Comparison of ENCODE assay signal across 8 cellular contexts in genomic region chr15:34101366-34102174, GRCh38. TPM values are rescaled to one million over a fixed set of nuclear protein-coding genes. Genes with fewer than 3 reads are reported as not detected.
DNase-seq lines count a peak whose midpoint lies in the region; ATAC-seq and TF ChIP-seq lines count a peak whose summit lies in the region.

Gene EMC7 (minus strand): TSS chr15:34101862. CDS start chr15:34101839, 23 bp downstream.
Gene PGBD4 (plus strand): TSS chr15:34102083. CDS start chr15:34102532, 449 bp downstream.

- H2BK20ac ChIP-seq in IMR-90 (ENCODE audit: low read depth, low read length): peak within 1 kb of the TSS; percentile 50; the same call in 1 of the 2 replicates

- H3K9me2 ChIP-seq in OCI-LY7 (ENCODE audit: insufficient read depth, low read length): no peaks in the 10 kb centered on the region

- peak; percentile 93 for TF ChIP-seq POLR2A in IMR-90 (IDR thresholded peaks at IDR 0.05; ENCODE audit: low read depth, low read length)

- H2AFZ ChIP-seq in IMR-90 (replicated peaks; ENCODE audit: low read length, poor library complexity) (peak within 1 kb of the TSS; percentile 99), OCI-LY7 (ENCODE audit: low read length) (peak within 1 kb of the TSS; percentile 100)

- dilution Hi-C loops in IMR-90 (cut with HindIII; ENCODE audit: low sequenced_read_pairs, unreplicated experiment): no loop called here

- H3K9me3 ChIP-seq in IMR-90 (ENCODE audit: control insufficient read depth, insufficient read depth, low read length): no peaks in the 10 kb centered on the region
- H3K9me3 ChIP-seq in OCI-LY7 (ENCODE audit: low read length): peaks cover 19% of the 10 kb centered on the region; the same call in 1 of the 2 replicates

- POLR2A ChIA-PET in IMR-90 (lab: Charles Lee; ENCODE audit: unreplicated experiment) (interaction anchor here (0.6 to 0.7 kb wide), 3 partner anchors 10 to 150 kb away, joined by 3 read pairs; no protein-coding TSS in a partner anchor), OCI-LY7 (lab: Charles Lee) (interaction anchor here (0.7 to 2.1 kb wide), 4 partner anchors 23 to 482 kb away, joined by 3 to 8 read pairs (median 4); partner anchors contain the start of genes GOLGA8B, KATNBL1 and LPCAT4)

- peaks cover 17 to 45% of the 10 kb centered on the region in 2 experiments for H3K79me1 ChIP-seq in IMR-90 (ENCODE audit: low read depth in 1 of 2, low read length in 2 of 2)

- TF ChIP-seq RAD21 in IMR-90 (IDR thresholded peaks at IDR 0.05; ENCODE audit: low read length): no peak

- peak within 1 kb of the TSS; percentile 92 for H3K9ac ChIP-seq in IMR-90 (ENCODE audit: low read depth, low read length)

- peak within 1 kb of the TSS; percentile 90 for H3K14ac ChIP-seq in IMR-90 (replicated peaks; ENCODE audit: low read depth, low read length)

- H3K4ac ChIP-seq in IMR-90 (ENCODE audit: low read depth, low read length): peak within 1 kb of the TSS; percentile 91

- intact Hi-C loops in IMR-90 (cut with micrococcal nuclease): loop anchor here (5.0 kb wide), 1 partner anchor 39 kb away; no protein-coding TSS in a partner anchor
- intact Hi-C loops in OCI-LY7 (cut with micrococcal nuclease; ENCODE audit: unreplicated experiment): loop anchor here (1.0 to 5.0 kb wide), 4 partner anchors 63 to 241 kb away; partner anchors contain the start of genes AVEN, EMC4, NOP10 and NUTM1

- H3K27ac ChIP-seq in IMR-90 (ENCODE audit: insufficient read depth, low read length) (peak within 1 kb of the TSS; percentile 88), OCI-LY7 (ENCODE audit: low read depth, low read length, poor library complexity, severe bottlenecking) (peak within 1 kb of the TSS; percentile 29)

- H3K9me1 ChIP-seq in IMR-90 (ENCODE audit: insufficient read depth, low read length): no peaks in the 10 kb centered on the region

- H3K27me3 ChIP-seq in IMR-90 (ENCODE audit: control insufficient read depth, insufficient read depth, low read length): no peaks in the 10 kb centered on the region

- no peaks in the 10 kb centered on the region for H4K20me1 ChIP-seq in IMR-90 (ENCODE audit: insufficient read depth, low read length)
- no peaks in the 10 kb centered on the region for H4K20me1 ChIP-seq in OCI-LY7 (ENCODE audit: insufficient read depth, low read length)

- peak within 1 kb of the TSS; percentile 48 to 97 for H4K8ac ChIP-seq in IMR-90 (ENCODE audit: low read depth in 2 of 2, low read length in 2 of 2)

- H3K79me2 ChIP-seq in OCI-LY7 (ENCODE audit: insufficient read depth, low read depth, low read length): peaks cover 56% of the 10 kb centered on the region

- H2AK5ac ChIP-seq in IMR-90 (ENCODE audit: low read depth, low read length): peak within 1 kb of the TSS; percentile 52

- peaks cover 4% of the 10 kb centered on the region; the same call in 1 of the 2 replicates for H3K4me1 ChIP-seq in IMR-90 (ENCODE audit: control insufficient read depth, insufficient read depth, low read length)
- H3K4me1 ChIP-seq in OCI-LY7 (ENCODE audit: insufficient read depth, low read length, poor library complexity, severe bottlenecking): peaks cover 24% of the 10 kb centered on the region

- H3K4me2 ChIP-seq in IMR-90 (ENCODE audit: low read depth, low read length) (peak within 1 kb of the TSS; percentile 92), OCI-LY7 (ENCODE audit: low read length) (peak within 1 kb of the TSS; percentile 90)

- H4K91ac ChIP-seq in IMR-90 (ENCODE audit: insufficient read depth, low read depth, low read length): peak within 1 kb of the TSS; percentile 80

- H2BK120ac ChIP-seq in IMR-90 (ENCODE audit: low read depth, low read length): peak within 1 kb of the TSS; percentile 72

- H2AK9ac ChIP-seq in IMR-90 (replicated peaks; ENCODE audit: low read depth, low read length, poor library complexity): peak within 1 kb of the TSS; percentile 94

- peak within 1 kb of the TSS; percentile 90 for H4K5ac ChIP-seq in IMR-90 (ENCODE audit: low read depth, low read length)

- H3K23ac ChIP-seq in IMR-90 (ENCODE audit: low read depth, low read length): peak within 1 kb of the TSS; percentile 96

- CTCF ChIA-PET in IMR-90 (lab: Yijun Ruan, JAX) (interaction anchor here (1.1 kb wide), 1 partner anchor 9 kb away, joined by 4 read pairs; no protein-coding TSS in a partner anchor), OCI-LY7 (lab: Charles Lee; ENCODE audit: unreplicated experiment) (no interaction called here)

- peak within 1 kb of the TSS; percentile 69 for H2BK5ac ChIP-seq in IMR-90 (ENCODE audit: low read depth, low read length, poor library complexity, severe bottlenecking)

- ATAC-seq in GM21529 (IDR thresholded peaks at IDR 0.05; ENCODE audit: unreplicated experiment): peak; percentile 95
- ATAC-seq in IMR-90 (ENCODE audit: low read depth): peak; percentile 99

- H3K36me3 ChIP-seq in IMR-90 (ENCODE audit: control insufficient read depth, insufficient read depth, low read length) (no peaks in the 10 kb centered on the region), OCI-LY7 (ENCODE audit: insufficient read depth, low read length) (peaks cover 15% of the 10 kb centered on the region)

- peak; percentile 97 for DNase-seq in DMS114 treated with DMSO at 0.1 percent for 48 hours (lab: John Stamatoyannopoulos, UW; ENCODE audit: unreplicated experiment)
- DNase-seq in IMR-90: peak; percentile 100
- DNase-seq in OCI-LY7 (ENCODE audit: low spot score): peak; percentile 98
- peak; percentile 99 for DNase-seq in activated T-cell treated with anti-CD3 and anti-CD28 coated beads for 4 hours
- DNase-seq in epidermal melanocyte (ENCODE audit: insufficient read length, low spot score): peak; percentile 87
- peak; percentile 99 for DNase-seq in midbrain (lab: John Stamatoyannopoulos, UW)
- DNase-seq in stimulated activated CD8-positive, alpha-beta memory T cell treated with anti-CD3 and anti-CD28 coated beads, Interleukin-15, amount 100 ng/mL, for 48 hours (ENCODE audit: low read depth in 2 of 2): peak; percentile 98

- H2BK15ac ChIP-seq in IMR-90 (ENCODE audit: low read depth, low read length): no peak within 1 kb of the TSS; the same call in 2 of the 3 replicates

- BruUV-seq in IMR-90 (replicated peaks; lab: Mats Ljungman, UMichigan) (no TSS peak), OCI-LY7 (replicated peaks; lab: Mats Ljungman, UMichigan) (no TSS peak)

- TF ChIP-seq CTCF in IMR-90 (conservative IDR thresholded peaks at IDR 0.05; ENCODE audit: low read depth, low read length) (no peak), OCI-LY7 (conservative IDR thresholded peaks at IDR 0.05; ENCODE audit: low read length) (no peak)

- H3K56ac ChIP-seq in IMR-90 (ENCODE audit: extremely low read depth, insufficient read depth, low read length): peak within 1 kb of the TSS; percentile 81

- no peak within 1 kb of the TSS for H3K18ac ChIP-seq in IMR-90 (ENCODE audit: low read depth, low read length)

- WGBS in IMR-90 (ENCODE audit: extremely low coverage in 2 of 2, insufficient read length in 1 of 2), 2 experiments: 0% methylated on average over 31 of the region's 48 CpGs; no CpG with 5 or more reads in 1 of the 2 experiments

- peak within 1 kb of the TSS; percentile 76 for H3K4me3 ChIP-seq in IMR-90 (ENCODE audit: insufficient read depth, low read depth, low read length)
- H3K4me3 ChIP-seq in OCI-LY7 (ENCODE audit: low read depth, low read length, poor library complexity, severe bottlenecking): peak within 1 kb of the TSS; percentile 90

- in situ Hi-C loops in IMR-90 (cut with MboI; ENCODE audit: low sequenced_read_pairs): loop anchor here (5.0 to 25.0 kb wide), 3 partner anchors 111 to 486 kb away; partner anchors contain the start of genes GOLGA8B, KATNBL1 and LPCAT4

TF ChIP-seq in IMR-90, 13 proteins besides CTCF, POLR2A, EP300 and RAD21 (continues in another document):
- TF ChIP-seq MAFK (IDR thresholded peaks at IDR 0.05; ENCODE audit: low read depth, low read length): no peak
- peak; percentile 81; the same call in 1 of the 2 replicates for TF ChIP-seq BHLHE40 (IDR thresholded peaks at IDR 0.05; ENCODE audit: low read depth, low read length)
- no peak for TF ChIP-seq RFX5 (IDR thresholded peaks at IDR 0.05; ENCODE audit: low read depth, low read length)
- no peak for TF ChIP-seq NFE2L2 (IDR thresholded peaks at IDR 0.05; ENCODE audit: low read depth, low read length)
- peak; percentile 29; the same call in 1 of the 2 replicates for TF ChIP-seq USF2 (IDR thresholded peaks at IDR 0.05; ENCODE audit: low read depth, low read length)
- TF ChIP-seq FOS (IDR thresholded peaks at IDR 0.05; ENCODE audit: low read depth, low read length): no peak
- TF ChIP-seq CHD1 (IDR thresholded peaks at IDR 0.05; ENCODE audit: low read depth, low read length): no peak
- peak; percentile 35; the same call in 1 of the 2 replicates for TF ChIP-seq CEBPB (IDR thresholded peaks at IDR 0.05; ENCODE audit: low read depth, low read length)
- peak; percentile 89; the same call in 1 of the 2 replicates for TF ChIP-seq MXI1 (IDR thresholded peaks at IDR 0.05; ENCODE audit: borderline replicate concordance, low read depth, low read length)
- no peak for TF ChIP-seq SMC3 (IDR thresholded peaks at IDR 0.05; ENCODE audit: low read depth, low read length)
- no peak for TF ChIP-seq RCOR1 (IDR thresholded peaks at IDR 0.05; ENCODE audit: insufficient replicate concordance, low read length)

RNA-seq across cellular contexts. Expression of gene EMC7, which starts in this region (rescaled TPM):
- 46.6 and 58.6 TPM in 2 replicates for total RNA-seq in IMR-90 (2012; rRNA removed)
- 66.8 and 76.4 TPM in 2 replicates for polyA plus RNA-seq in IMR-90 (2012; rRNA removed)
- polyA plus RNA-seq in IMR-90 (2012; cell fraction: cytosol; rRNA removed): 20.0 and 31.5 TPM in 2 replicates
- 3.0 and 27.9 TPM in 2 replicates for polyA plus RNA-seq in IMR-90 (2012; cell fraction: nucleus; rRNA removed; ENCODE audit: low replicate concordance)
- total RNA-seq in OCI-LY7 (2014; rRNA removed; shearing (Covaris generic)): 14.7 and 15.7 TPM in 2 replicates
- total RNA-seq in OCI-LY7 (2022): 39.8 and 41.4 TPM in 2 replicates

RNA-seq across cellular contexts. Expression of gene PGBD4, which starts in this region (rescaled TPM):
- total RNA-seq in IMR-90 (2012; rRNA removed) (1.3 and 1.9 TPM in 2 replicates), OCI-LY7 (2022) (4.1 TPM in 2 replicates)
- 0.75 and 0.89 TPM in 2 replicates for polyA plus RNA-seq in IMR-90 (2012; rRNA removed)
- 0.15 and 0.16 TPM in 2 replicates for polyA plus RNA-seq in IMR-90 (2012; cell fraction: cytosol; rRNA removed)
- polyA plus RNA-seq in IMR-90 (2012; cell fraction: nucleus; rRNA removed; ENCODE audit: low replicate concordance): 0.14 and 0.73 TPM in 2 replicates
- 3.6 and 4.4 TPM in 2 replicates for total RNA-seq in OCI-LY7 (2014; rRNA removed; shearing (Covaris generic))

Comparison
In these comparisons a context has a peak if more than half of its experiments do, and no peak if none do; other contexts are left out.
1. Peak in every context shown above with its lines: DNase-seq, ATAC-seq, H3K4me3 ChIP-seq and H3K27ac ChIP-seq.